Comparison of ENCODE assay signal across 10 cellular contexts in genomic region chr10:70671619-70672164, GRCh38. TPM values are rescaled to one million over a fixed set of nuclear protein-coding genes. Genes with fewer than 3 reads are reported as not detected.
A peak's percentile ranks its signal among the peaks of the same experiment; 100 is the strongest.
DNase-seq lines count a peak whose midpoint lies in the region; TF ChIP-seq lines count a peak whose summit lies in the region.
"Had no signal": no experiment of that assay in that cellular context is flagged by ENCODE, and none has a peak within 500 bp of the region (broad histone marks: within the 10 kb centered on the region; RNA-seq: fewer than 3 reads in every experiment).

No MANE protein-coding gene starts in this region.

- peak overlapping the region; percentile 42 for H3K4me3 ChIP-seq in NT2/D1 (ENCODE audit: insufficient read length, low read depth)
- peak overlapping the region; percentile 12 to 49 for H3K4me3 ChIP-seq in esophagus (ENCODE audit: low read depth in 1 of 2, low read length in 2 of 2)
- H3K4me3 ChIP-seq in neuron (ENCODE audit: low read length): peak overlapping the region; percentile 10
- H3K4me3 ChIP-seq in lower leg skin (ENCODE audit: low read depth, poor library complexity, severe bottlenecking): no peak overlapping the region

- no peak overlapping the region for H3K27ac Mint-ChIP-seq in CD14-positive monocyte

- H3K4me1 Mint-ChIP-seq in CD14-positive monocyte: peaks cover 8% of the 10 kb centered on the region

- no peak overlapping the region for H3K27ac ChIP-seq in esophagus (ENCODE audit: low read depth in 2 of 2, low read length in 1 of 2)

- WGBS in esophagus, 2 donors: 18 to 24% methylated on average over 5 of the region's 5 CpGs
- 20 to 23% methylated on average over 5 of the region's 5 CpGs for WGBS in lower leg skin, 2 donors

- H2AFZ ChIP-seq in neuron (ENCODE audit: low read depth, low read length): no peak overlapping the region

- peaks cover 5% of the 10 kb centered on the region for H3K4me1 ChIP-seq in NT2/D1 (ENCODE audit: insufficient read depth, insufficient read length)
- H3K4me1 ChIP-seq in esophagus (ENCODE audit: control insufficient read depth in 2 of 2, insufficient read depth in 2 of 2, low read length in 1 of 2): peaks cover 0 to 20% of the 10 kb centered on the region in 2 donors
- H3K4me1 ChIP-seq in neuron (ENCODE audit: insufficient read depth, low read length): peaks cover 7% of the 10 kb centered on the region

- peaks cover 6% of the 10 kb centered on the region for H3K36me3 ChIP-seq in NT2/D1 (ENCODE audit: insufficient read depth, insufficient read length, low read length)
- no peaks in the 10 kb centered on the region for H3K36me3 ChIP-seq in esophagus (ENCODE audit: control insufficient read depth in 2 of 2, insufficient read depth in 2 of 2, low read length in 1 of 2)
- no peaks in the 10 kb centered on the region for H3K36me3 ChIP-seq in neuron (ENCODE audit: insufficient read depth, low read length)

- H3K4me3 Mint-ChIP-seq in CD14-positive monocyte: peak overlapping the region; percentile 45 to 80

- H3K9me3 Mint-ChIP-seq in CD14-positive monocyte: peaks cover 0 to 15% (median 5%) of the 10 kb centered on the region in 7 donors

- DNase-seq in CD14-positive monocyte (ENCODE audit: low spot score): no peak
- no peak for DNase-seq in NT2/D1 (ENCODE audit: low read depth, low spot score)
- no peak for DNase-seq in stimulated activated CD4-positive, alpha-beta T cell treated with anti-CD3 and anti-CD28 coated beads, Interleukin-2, amount 100 ng/mL, for 24 hours
- DNase-seq in lower leg skin (ENCODE audit: low spot score in 2 of 2): no peak
- no peak for DNase-seq in RPMI8226
- DNase-seq in NCI-H748 (lab: John Stamatoyannopoulos, UW; ENCODE audit: unreplicated experiment): no peak
- DNase-seq: NCI-H1092 had no signal

- H3K36me3 Mint-ChIP-seq in CD14-positive monocyte: no peaks in the 10 kb centered on the region

- peaks cover 26 to 42% (median 35%) of the 10 kb centered on the region in 3 donors for H3K27me3 Mint-ChIP-seq in CD14-positive monocyte (ENCODE audit: low read depth in 3 of 3)

- TF ChIP-seq CTCF in CD14-positive monocyte (IDR thresholded peaks at IDR 0.05): no peak
- no peak for TF ChIP-seq CTCF in lower leg skin (IDR thresholded peaks at IDR 0.05)

- intact Hi-C loops in CD14-positive monocyte (cut with micrococcal nuclease): no loop called here
- intact Hi-C loops in lower leg skin (cut with DNase I; ENCODE audit: low total_unique reads): no loop called here

- peaks cover 19% of the 10 kb centered on the region for H3K27me3 ChIP-seq in NT2/D1 (ENCODE audit: insufficient read depth, insufficient read length)
- no peaks in the 10 kb centered on the region for H3K27me3 ChIP-seq in esophagus (ENCODE audit: control insufficient read depth in 1 of 2, insufficient read depth in 2 of 2, low read length in 2 of 2)
- H3K27me3 ChIP-seq in neuron (ENCODE audit: insufficient read depth, low read length): peaks cover 53% of the 10 kb centered on the region

- H3K9me3 ChIP-seq in NT2/D1 (ENCODE audit: insufficient read depth, low read length) (peaks cover 16% of the 10 kb centered on the region; the same call in 1 of the 2 replicates), esophagus (ENCODE audit: control insufficient read depth in 2 of 2, insufficient read depth in 1 of 2, low read depth in 1 of 2, low read length in 1 of 2) (no peaks in the 10 kb centered on the region), neuron (ENCODE audit: low read length) (no peaks in the 10 kb centered on the region)

- H3K9ac ChIP-seq in NT2/D1 (ENCODE audit: insufficient read length, low read depth): no peak overlapping the region

- no peak for TF ChIP-seq POLR2A in lower leg skin (IDR thresholded peaks at IDR 0.05)

RNA-seq across cellular contexts. Expression of gene ADAMTS14, which starts 0.6 kb away (rescaled TPM):
- polyA plus RNA-seq in CD14-positive monocyte (not detected), esophagus (1 to 10 TPM in 1 of 2 donors, under 1 TPM in 1; 0.59 to 2.2 TPM)
- 1 to 10 TPM in 1 of 4 donors, under 1 TPM in 2, not detected in 1; 0.22 to 1.0 (median 0.34) TPM for total RNA-seq in lower leg skin
- total RNA-seq: subcutaneous adipose tissue had no signal
